Comparison of ENCODE assay signal across 1 cellular context in genomic region chr1:169915150-169915549, GRCh38.
TF ChIP-seq lines count a peak whose summit lies in the region.

No MANE protein-coding gene starts in this region.

TF ChIP-seq in GM23338, 12 proteins besides CTCF, POLR2A, EP300 and RAD21 (continued from another document):
- no peak for TF ChIP-seq ETS1 (IDR thresholded peaks at IDR 0.05)
- TF ChIP-seq ZNF462 (CRISPR knock-in tag; IDR thresholded peaks at IDR 0.05) = no peak
- TF ChIP-seq POLR2AphosphoS5 (IDR thresholded peaks at IDR 0.05; ENCODE audit: low read depth) = no peak
- TF ChIP-seq ZNF331 (CRISPR knock-in tag; IDR thresholded peaks at IDR 0.05; ENCODE audit: low read depth) = no peak
- TF ChIP-seq JUNB (IDR thresholded peaks at IDR 0.05; ENCODE audit: unreplicated experiment) = no peak
- no peak for TF ChIP-seq EZH2 (IDR thresholded peaks at IDR 0.05; ENCODE audit: low read depth, unreplicated experiment)
TF ChIP-seq in GM23338: peak in this region for 0.
